ENCODE assay signal across 20 cellular contexts in genomic region chr4:4412661-4413372, GRCh38. TPM values are rescaled to one million over a fixed set of nuclear protein-coding genes. Genes with fewer than 3 reads are reported as not detected.
A peak's percentile ranks its signal among the peaks of the same experiment; 100 is the strongest.
DNase-seq lines count a peak whose midpoint lies in the region; ATAC-seq and TF ChIP-seq lines count a peak whose summit lies in the region.
"Had no signal": no experiment of that assay in that cellular context is flagged by ENCODE, and none has a peak within 500 bp of the region (broad histone marks: within the 10 kb centered on the region; RNA-seq: fewer than 3 reads in every experiment).

No MANE protein-coding gene starts in this region.

- no peak overlapping the region for H3K4me3 ChIP-seq in HEK293 (ENCODE audit: low read depth, low read length)
- no peak overlapping the region for H3K4me3 ChIP-seq in lower lobe of right lung
- no peak overlapping the region for H3K4me3 ChIP-seq in testis
- H3K4me3 ChIP-seq: GM23248, SK-N-MC had no signal

- peaks cover 0 to 8% of the 10 kb centered on the region in 2 experiments; a peak in 1 of 3 replicates for H3K36me3 ChIP-seq in HEK293 (ENCODE audit: control insufficient read depth in 2 of 2, insufficient read depth in 1 of 2, low read length in 2 of 2)
- H3K36me3 ChIP-seq in lower lobe of right lung: peaks cover 4% of the 10 kb centered on the region
- H3K36me3 ChIP-seq in testis (ENCODE audit: low read depth, missing control alignments): no peaks in the 10 kb centered on the region

- in situ Hi-C loops in G401 (cut with HindIII; ENCODE audit: low sequenced_read_pairs): no loop called here

- H3K4me1 ChIP-seq in HEK293 (ENCODE audit: control insufficient read depth, insufficient read depth, low read length) (no peaks in the 10 kb centered on the region), lower lobe of right lung (no peaks in the 10 kb centered on the region), testis (no peaks in the 10 kb centered on the region)

- POLR2A ChIA-PET in HEK293 (lab: Yijun Ruan, JAX): no interaction called here

- ATAC-seq in lower lobe of right lung: no peak
- ATAC-seq in activated CD4-positive, CD25-positive, alpha-beta regulatory T cell treated with anti-CD3 and anti-CD28 coated beads, Interleukin-2, amount 50 U/mL, for 24 hours: no peak

- no peak for TF ChIP-seq POLR2A in testis (IDR thresholded peaks at IDR 0.05)

- DNase-seq in G401 (ENCODE audit: low spot score) (peak; percentile 25), lower lobe of right lung (peak; percentile 18), posterior vena cava (ENCODE audit: low spot score) (peak; percentile 30), testis (no peak), NCI-H1694 treated with DMSO at 0.1 percent for 48 hours (lab: John Stamatoyannopoulos, UW) (no peak)
- DNase-seq: ACHN, GDM1, GM23248, Kasumi-1, MM.1S, NCI-H1092, NCI-H1436 treated with DMSO at 0.1 percent for 48 hours, NCI-H2081 treated with DMSO at 0.1 percent for 48 hours, NCI-H446 treated with DMSO at 0.1 percent for 48 hours, OCI-M1, SHP77 had no signal

- WGBS in testis, 2 donors: 85% methylated on average over 18 of the region's 18 CpGs

- H3K27me3 ChIP-seq in lower lobe of right lung (ENCODE audit: low read depth) (no peaks in the 10 kb centered on the region), testis (no peaks in the 10 kb centered on the region)

- TF ChIP-seq CTCF in HEK293 (tag by site-specific recombination; IDR thresholded peaks at IDR 0.05) (no peak), lower lobe of right lung (IDR thresholded peaks at IDR 0.05) (no peak), testis (IDR thresholded peaks at IDR 0.05) (no peak)

- H3K27ac ChIP-seq in HEK293 (ENCODE audit: extremely low read depth, low read depth, low read length) (no peak overlapping the region), lower lobe of right lung (no peak overlapping the region), testis (no peak overlapping the region)
- H3K27ac ChIP-seq: GM23248, SK-N-MC had no signal

- H3K9me3 ChIP-seq in HEK293 (ENCODE audit: control insufficient read depth, insufficient read depth, low read depth, low read length) (no peaks in the 10 kb centered on the region), lower lobe of right lung (no peaks in the 10 kb centered on the region), testis (no peaks in the 10 kb centered on the region)

- intact Hi-C loops in lower lobe of right lung (cut with DNase I) (no loop called here), posterior vena cava (cut with DNase I) (no loop called here), testis (cut with DNase I; ENCODE audit: low total_unique reads) (no loop called here)

- CTCF ChIA-PET in HEK293 (lab: Yijun Ruan, JAX): interaction anchor here (1.2 kb wide), 1 partner anchor 18 kb away, joined by 3 read pairs; no protein-coding TSS in a partner anchor

TF ChIP-seq in HEK293, 187 proteins besides CTCF, POLR2A, EP300 and RAD21:
- no peak for TF ChIP-seq ZNF555 (tag by site-specific recombination; conservative IDR thresholded peaks at IDR 0.05)
- no peak for TF ChIP-seq ZSCAN18 (tag by site-specific recombination; IDR thresholded peaks at IDR 0.05)
- TF ChIP-seq SCRT2 (tag by site-specific recombination; IDR thresholded peaks at IDR 0.05): peak; percentile 71

RNA-seq across cellular contexts. Expression of gene NSG1, which starts 25.9 kb away (rescaled TPM):
- 33.8 and 37.9 TPM in 2 replicates for total RNA-seq in G401 (2014; rRNA removed; shearing (Covaris generic))
- total RNA-seq in lower lobe of right lung (0.50 TPM), posterior vena cava (under 1 TPM; 0.42 to 0.57 TPM), testis (10 to 100 TPM; 30.0 to 67.2 TPM)
- polyA plus RNA-seq in testis (ENCODE audit: insufficient read depth, low read depth, low replicate concordance): 27.5 TPM
- total RNA-seq: RPMI7951 had no signal

Comparison
In these comparisons a context has a peak if more than half of its experiments do, and no peak if none do; other contexts are left out.
1. DNase-seq: peak in G401 (single experiment), lower lobe of right lung (single experiment) and posterior vena cava (single experiment); none in testis (single experiment) and NCI-H1694 treated with DMSO at 0.1 percent for 48 hours (single experiment).
2. RNA of gene NSG1, which starts 25.9 kb away (total RNA-seq): 30.0 to 67.2 TPM in testis and 33.8 to 37.9 TPM in G401; 0.42 to 0.57 TPM in posterior vena cava and 0.50 TPM in lower lobe of right lung (single experiment); every median in the first group is over 10 times any median in the second.